ENCODE assay signal across 3 cellular contexts in genomic region chr1:222741630-222742457, GRCh38.
A peak's percentile ranks its signal among the peaks of the same experiment; 100 is the strongest.
TF ChIP-seq lines count a peak whose summit lies in the region.

No MANE protein-coding gene starts in this region.

TF ChIP-seq in IMR-90, 13 proteins besides CTCF, POLR2A, EP300 and RAD21:
- peak; percentile 80 for TF ChIP-seq CEBPB (IDR thresholded peaks at IDR 0.05; ENCODE audit: low read depth, low read length)

TF ChIP-seq in H1, 55 proteins besides CTCF, POLR2A, EP300 and RAD21:
- peak; percentile 36; the same call in 1 of the 2 replicates for TF ChIP-seq CEBPB (IDR thresholded peaks at IDR 0.05; ENCODE audit: low read depth, low read length)

TF ChIP-seq in HepG2, 621 proteins besides CTCF, POLR2A, EP300 and RAD21:
- peak; percentile 53; the same call in 1 of the 2 replicates for TF ChIP-seq CEBPB (IDR thresholded peaks at IDR 0.05; ENCODE audit: borderline replicate concordance, low read depth, low read length)
